19 cellular contexts compared by ENCODE assay signal in genomic region chr5:127741412-127741811, GRCh38. TPM values are rescaled to one million over a fixed set of nuclear protein-coding genes. Genes with fewer than 3 reads are reported as not detected.
"Had no signal": no experiment of that assay in that cellular context is flagged by ENCODE, and none has a peak within 500 bp of the region (broad histone marks: within the 10 kb centered on the region; RNA-seq: fewer than 3 reads in every experiment).

No MANE protein-coding gene starts in this region.

- DNase-seq: MV-4-11, NCI-H1048, NCI-H1105, NCI-H1417, NCI-H1436 treated with DMSO at 0.1 percent for 48 hours, NCI-H187, NCI-H2029, NCI-H2081 treated with DMSO at 0.1 percent for 48 hours, NCI-H2227 treated with DMSO at 0.1 percent for 48 hours, NCI-H524, NCI-H526 treated with DMSO at 0.1 percent for 48 hours, NCI-H748 treated with DMSO at 0.1 percent for 48 hours, Right ventricle myocardium superior, RPMI8226 had no signal

RNA-seq across cellular contexts. Expression of gene CCDC192, which starts 38.2 kb away (rescaled TPM):
- total RNA-seq: HT-29, LHCN-M2, MCF 10A, NCI-H460, Right ventricle myocardium superior, SK-MEL-5 had no signal
